In the genomic region with DNA sequence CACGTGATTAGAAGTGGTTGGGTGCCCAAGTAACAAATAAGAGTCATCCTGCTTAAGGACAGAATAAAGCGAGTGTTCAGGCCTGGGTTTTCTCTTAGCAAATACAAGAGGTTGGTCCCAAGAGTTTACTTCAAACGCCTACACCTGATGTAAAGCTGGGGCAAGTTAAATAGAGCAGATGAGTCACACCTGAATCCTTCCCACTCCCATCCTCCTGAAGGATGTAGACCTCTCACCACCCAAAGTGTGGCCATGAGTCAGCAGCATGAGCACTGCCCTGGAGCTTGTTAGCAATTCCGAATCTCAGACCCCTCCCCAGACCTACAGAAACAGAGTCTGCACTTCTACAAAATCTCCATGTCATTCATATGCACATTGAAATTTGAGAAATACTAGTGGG, we compare ENCODE assay signal across 12 cellular contexts.
DNase-seq lines count a peak whose midpoint lies in the region; ATAC-seq and TF ChIP-seq lines count a peak whose summit lies in the region.
"Had no signal": no experiment of that assay in that cellular context is flagged by ENCODE, and none has a peak within 500 bp of the region (broad histone marks: within the 10 kb centered on the region; RNA-seq: fewer than 3 reads in every experiment).

No MANE protein-coding gene starts in this region.

- ATAC-seq in esophagus mucosa (peak; percentile 86), HG03457 (IDR thresholded peaks at IDR 0.05; ENCODE audit: unreplicated experiment) (no peak)
- ATAC-seq: GM12878; naive thymus-derived CD4-positive, alpha-beta T cell had no signal

- no peak for TF ChIP-seq CTCF in osteoblast (IDR thresholded peaks at IDR 0.05; ENCODE audit: extremely low read depth, low read depth, low read length)

- H3F3A ChIP-seq in GM23248 (ENCODE audit: insufficient read depth): peaks cover 34% of the 10 kb centered on the region

- no peaks in the 10 kb centered on the region for H3K9me2 ChIP-seq in GM23248 (ENCODE audit: insufficient read depth)

- no peaks in the 10 kb centered on the region for H3K79me2 ChIP-seq in GM23248 (ENCODE audit: insufficient read depth)
- H3K79me2 ChIP-seq in osteoblast (ENCODE audit: insufficient read depth, low read length): no peaks in the 10 kb centered on the region

- H3K4me2 ChIP-seq in GM23248 (ENCODE audit: unreplicated experiment) (peak overlapping the region; percentile 12), osteoblast (ENCODE audit: insufficient read depth, low read length) (peak overlapping the region; percentile 12)

- H4K20me1 ChIP-seq in GM23248 (ENCODE audit: insufficient read depth): no peaks in the 10 kb centered on the region
- no peaks in the 10 kb centered on the region for H4K20me1 ChIP-seq in osteoblast (ENCODE audit: insufficient read depth, low read length)

- H3K36me3 ChIP-seq in GM23248 (ENCODE audit: low read depth) (no peaks in the 10 kb centered on the region), osteoblast (ENCODE audit: insufficient read depth, low read length) (no peaks in the 10 kb centered on the region)

- no peaks in the 10 kb centered on the region for H3K27me3 ChIP-seq in GM23248 (replicated peaks; ENCODE audit: insufficient read depth)
- no peaks in the 10 kb centered on the region for H3K27me3 ChIP-seq in osteoblast (ENCODE audit: insufficient read depth, low read length)

- WGBS in GM23248 (ENCODE audit: low coverage in 1 of 2, low lambda C conversion rate in 2 of 2, missing lambda C conversion rate in 2 of 2), 2 experiments: 2 to 8% methylated on average over 4 of the region's 4 CpGs

- peak; percentile 93 for DNase-seq in GM23248
- peak; percentile 55 for DNase-seq in NCI-H460 (ENCODE audit: extremely low read depth, low read depth)
- DNase-seq in osteoblast (ENCODE audit: insufficient read length, low spot score, missing footprints): no peak
- no peak for DNase-seq in NCI-H345 (lab: John Stamatoyannopoulos, UW)
- DNase-seq in stimulated activated naive CD4-positive, alpha-beta T cell (lab: John Stamatoyannopoulos, UW): no peak
- DNase-seq in NCI-H748 (lab: John Stamatoyannopoulos, UW; ENCODE audit: unreplicated experiment): no peak
- DNase-seq: effector CD4-positive, alpha-beta T cell; naive thymus-derived CD4-positive, alpha-beta T cell; small intestine had no signal

- H3K4me3 ChIP-seq in GM23248: no peak overlapping the region
- H3K4me3 ChIP-seq in osteoblast (ENCODE audit: insufficient read depth, low read length): no peak overlapping the region
- H3K4me3 ChIP-seq: GM12878 had no signal

- H2AFZ ChIP-seq in GM23248 (no peak overlapping the region), osteoblast (ENCODE audit: low read length) (peak overlapping the region; percentile 30)

- peak overlapping the region; percentile 39 for H3K27ac ChIP-seq in GM23248
- H3K27ac ChIP-seq in osteoblast (ENCODE audit: low read depth, low read length): no peak overlapping the region

- in situ Hi-C loops in GM23248 (cut with MboI): no loop called here

- peaks cover 35% of the 10 kb centered on the region for H3K4me1 ChIP-seq in GM23248 (ENCODE audit: insufficient read depth)
- H3K4me1 ChIP-seq in osteoblast (ENCODE audit: insufficient read depth, low read length): peaks cover 12% of the 10 kb centered on the region

- H3K9ac ChIP-seq in GM23248: no peak overlapping the region

- H3K9me3 ChIP-seq in GM23248 (ENCODE audit: low read depth): no peaks in the 10 kb centered on the region
- H3K9me3 ChIP-seq in osteoblast (ENCODE audit: low read depth, low read length): no peaks in the 10 kb centered on the region

Comparison
In these comparisons a context has a peak if more than half of its experiments do, and no peak if none do; other contexts are left out.
1. DNase-seq: peak in GM23248 (single experiment) and NCI-H460 (single experiment); none in osteoblast (single experiment), NCI-H345 (single experiment), stimulated activated naive CD4-positive, alpha-beta T cell (0 of 6) and NCI-H748 (single experiment).